ENCODE assay signal across 9 cellular contexts in the genomic region with DNA sequence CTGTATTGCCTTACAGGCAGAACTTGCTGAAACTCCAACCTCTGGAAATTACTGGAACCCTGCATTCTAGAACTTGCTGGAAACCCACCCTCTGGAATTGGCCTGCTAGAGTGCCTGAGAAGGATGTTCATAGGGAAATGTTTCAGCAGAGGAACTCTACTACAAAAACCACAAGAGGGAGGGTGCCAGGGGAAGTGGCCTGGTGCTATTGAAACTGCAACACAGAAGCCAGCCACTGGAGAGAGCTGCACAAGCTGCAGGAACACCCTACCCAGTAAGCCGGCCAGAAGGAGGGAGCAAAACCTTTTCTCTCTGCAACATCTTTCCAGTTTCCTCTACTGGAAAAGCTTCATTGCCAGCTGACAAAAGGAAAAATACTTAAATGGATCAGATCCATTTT.
DNase-seq lines count a peak whose midpoint lies in the region; ATAC-seq and TF ChIP-seq lines count a peak whose summit lies in the region.
"Had no signal": no experiment of that assay in that cellular context is flagged by ENCODE, and none has a peak within 500 bp of the region (broad histone marks: within the 10 kb centered on the region; RNA-seq: fewer than 3 reads in every experiment).

No MANE protein-coding gene starts in this region.

- peak; percentile 38 for ATAC-seq in GM21529 (IDR thresholded peaks at IDR 0.05; ENCODE audit: unreplicated experiment)
- ATAC-seq: T-helper 17 cell had no signal

- TF ChIP-seq CTCF in GM10266 (IDR thresholded peaks at IDR 0.05; ENCODE audit: control insufficient read depth, insufficient read depth, low read depth, missing control alignments) = peak; percentile 10

- DNase-seq in GM10266 (ENCODE audit: extremely low spot score) (no peak), KBM-7 (peak; percentile 89), head of caudate nucleus (peak in 22 of 42 donors; percentile 5 to 45 (median 23)), DMS79 treated with DMSO at 0.1 percent for 48 hours (lab: John Stamatoyannopoulos, UW) (no peak), NCI-H774 (lab: John Stamatoyannopoulos, UW) (no peak), OCI-M2 (lab: John Stamatoyannopoulos, UW; ENCODE audit: unreplicated experiment) (no peak)
- DNase-seq in activated CD4-positive, alpha-beta T cell treated with anti-CD3 and anti-CD28 coated beads, Interleukin-2, amount 50 U/mL, for 4 hours = peak; percentile 7 to 9

- in situ Hi-C loops in KBM-7 (cut with MboI; ENCODE audit: low pct_unique_long_range_greater_than_20kb, low sequenced_read_pairs) = no loop called here

- intact Hi-C loops in head of caudate nucleus (cut with DNase I) = no loop called here

Comparison
In these comparisons a context has a peak if more than half of its experiments do, and no peak if none do; other contexts are left out.
1. DNase-seq: peak in KBM-7 (single experiment), activated CD4-positive, alpha-beta T cell treated with anti-CD3 and anti-CD28 coated beads, Interleukin-2, amount 50 U/mL, for 4 hours (2 of 2) and head of caudate nucleus (22 of 42); none in GM10266 (single experiment), DMS79 treated with DMSO at 0.1 percent for 48 hours (single experiment), NCI-H774 (single experiment) and OCI-M2 (single experiment).